2 cellular contexts compared by ENCODE assay signal in the genomic region with DNA sequence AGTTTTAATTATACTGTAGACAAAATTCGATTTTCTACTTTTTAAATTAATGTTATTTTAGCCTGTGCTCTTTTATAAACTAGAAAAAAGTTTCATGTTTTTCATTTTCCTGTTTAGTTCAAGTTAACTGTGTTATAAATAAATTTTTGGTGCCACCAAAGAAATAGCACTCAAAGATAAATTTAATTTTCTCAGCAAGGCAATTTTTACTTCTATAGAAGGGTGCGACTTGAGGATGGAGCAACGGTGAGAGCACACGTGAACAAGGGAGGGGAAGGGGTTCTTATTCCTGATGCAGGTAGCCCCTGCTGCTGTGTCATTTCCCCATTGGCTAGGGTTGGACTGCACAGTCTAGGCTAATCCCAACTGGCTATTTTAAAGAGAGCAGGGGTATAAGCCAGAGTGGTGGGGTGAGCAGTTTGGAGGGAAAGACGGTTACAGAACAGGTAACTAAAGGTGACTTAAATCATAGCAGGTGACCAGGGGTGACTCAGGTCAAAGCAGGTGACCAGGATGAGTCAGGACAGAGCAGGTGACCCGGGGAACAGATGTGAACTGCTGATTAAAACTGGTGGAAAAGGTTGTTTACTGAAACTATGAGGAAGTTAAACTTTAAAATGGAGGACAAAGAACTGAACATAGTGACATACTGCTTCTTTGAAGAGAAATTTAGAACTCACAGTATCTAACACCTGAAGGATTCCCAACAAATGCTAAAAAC.
TF ChIP-seq lines count a peak whose summit lies in the region.

No MANE protein-coding gene starts in this region.

TF ChIP-seq in HEK293, 187 proteins besides CTCF, POLR2A, EP300 and RAD21:
- TF ChIP-seq SETDB1 (IDR thresholded peaks at IDR 0.05; ENCODE audit: insufficient read length, low read length) (peak; percentile 91), ZNF677 (tag by site-specific recombination; IDR thresholded peaks at IDR 0.05) (no peak)
TF ChIP-seq in HEK293: peak in this region for 1.

TF ChIP-seq in H1, 55 proteins besides CTCF, POLR2A, EP300 and RAD21:
- TF ChIP-seq, protein P1, sequence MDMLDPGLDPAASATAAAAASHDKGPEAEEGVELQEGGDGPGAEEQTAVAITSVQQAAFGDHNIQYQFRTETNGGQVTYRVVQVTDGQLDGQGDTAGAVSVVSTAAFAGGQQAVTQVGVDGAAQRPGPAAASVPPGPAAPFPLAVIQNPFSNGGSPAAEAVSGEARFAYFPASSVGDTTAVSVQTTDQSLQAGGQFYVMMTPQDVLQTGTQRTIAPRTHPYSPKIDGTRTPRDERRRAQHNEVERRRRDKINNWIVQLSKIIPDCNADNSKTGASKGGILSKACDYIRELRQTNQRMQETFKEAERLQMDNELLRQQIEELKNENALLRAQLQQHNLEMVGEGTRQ (IDR thresholded peaks at IDR 0.05; ENCODE audit: low read length) = no peak
- TF ChIP-seq EGR1 (IDR thresholded peaks at IDR 0.05; ENCODE audit: borderline replicate concordance, low read depth, low read length) (no peak), SP4 (IDR thresholded peaks at IDR 0.05; ENCODE audit: low read length) (no peak), TBP (IDR thresholded peaks at IDR 0.05; ENCODE audit: low read depth, low read length) (no peak), PHF8 (conservative IDR thresholded peaks at IDR 0.05; ENCODE audit: low read depth, low read length) (no peak), SIN3A (conservative IDR thresholded peaks at IDR 0.05 in 1 of 2, IDR thresholded peaks at IDR 0.05 in 1 of 2; ENCODE audit: low read depth in 1 of 2, low read length in 2 of 2) (no peak), GTF2F1 (IDR thresholded peaks at IDR 0.05; ENCODE audit: borderline replicate concordance, low read depth, low read length) (no peak), CTBP2 (IDR thresholded peaks at IDR 0.05; ENCODE audit: borderline replicate concordance, insufficient read depth, insufficient read length, low read length) (no peak), RFX5 (IDR thresholded peaks at IDR 0.05; ENCODE audit: borderline replicate concordance, low read depth, low read length) (no peak), JUND (IDR thresholded peaks at IDR 0.05; ENCODE audit: low read length) (no peak), ZNF274 (IDR thresholded peaks at IDR 0.05; ENCODE audit: borderline replicate concordance, extremely low read depth, low read length) (no peak), NRF1 (IDR thresholded peaks at IDR 0.05; ENCODE audit: low read depth, low read length) (no peak), RXRA (IDR thresholded peaks at IDR 0.05; ENCODE audit: insufficient read depth, low read depth, low read length) (no peak), POLR2AphosphoS5 (IDR thresholded peaks at IDR 0.05; ENCODE audit: low read depth, low read length) (no peak), TCF12 (IDR thresholded peaks at IDR 0.05; ENCODE audit: low read depth, low read length) (no peak)
- TF ChIP-seq, protein P2, sequence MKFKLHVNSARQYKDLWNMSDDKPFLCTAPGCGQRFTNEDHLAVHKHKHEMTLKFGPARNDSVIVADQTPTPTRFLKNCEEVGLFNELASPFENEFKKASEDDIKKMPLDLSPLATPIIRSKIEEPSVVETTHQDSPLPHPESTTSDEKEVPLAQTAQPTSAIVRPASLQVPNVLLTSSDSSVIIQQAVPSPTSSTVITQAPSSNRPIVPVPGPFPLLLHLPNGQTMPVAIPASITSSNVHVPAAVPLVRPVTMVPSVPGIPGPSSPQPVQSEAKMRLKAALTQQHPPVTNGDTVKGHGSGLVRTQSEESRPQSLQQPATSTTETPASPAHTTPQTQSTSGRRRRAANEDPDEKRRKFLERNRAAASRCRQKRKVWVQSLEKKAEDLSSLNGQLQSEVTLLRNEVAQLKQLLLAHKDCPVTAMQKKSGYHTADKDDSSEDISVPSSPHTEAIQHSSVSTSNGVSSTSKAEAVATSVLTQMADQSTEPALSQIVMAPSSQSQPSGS (IDR thresholded peaks at IDR 0.05; ENCODE audit: low read length) = no peak
- TF ChIP-seq, protein P3, sequence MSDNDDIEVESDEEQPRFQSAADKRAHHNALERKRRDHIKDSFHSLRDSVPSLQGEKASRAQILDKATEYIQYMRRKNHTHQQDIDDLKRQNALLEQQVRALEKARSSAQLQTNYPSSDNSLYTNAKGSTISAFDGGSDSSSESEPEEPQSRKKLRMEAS (IDR thresholded peaks at IDR 0.05) = no peak
